ENCODE assay signal across 11 cellular contexts in genomic region chr2:196113061-196113974, GRCh38. TPM values are rescaled to one million over a fixed set of nuclear protein-coding genes. Genes with fewer than 3 reads are reported as not detected.
DNase-seq lines count a peak whose midpoint lies in the region.
"Had no signal": no experiment of that assay in that cellular context is flagged by ENCODE, and none has a peak within 500 bp of the region (broad histone marks: within the 10 kb centered on the region; RNA-seq: fewer than 3 reads in every experiment).

No MANE protein-coding gene starts in this region.

- peak overlapping the region; percentile 3; the same call in 1 of the 2 replicates for H3K4me3 ChIP-seq in SJSA1
- H3K4me3 ChIP-seq: left lung had no signal

- H3K4me1 ChIP-seq in SJSA1 (replicated peaks): peaks cover 25% of the 10 kb centered on the region
- H3K4me1 ChIP-seq: left lung had no signal

- H3K27ac ChIP-seq in SJSA1: peak overlapping the region; percentile 97
- H3K27ac ChIP-seq: left lung had no signal

- DNase-seq in Ammon's horn (ENCODE audit: low spot score) (peak; percentile 72), SJSA1 (ENCODE audit: low read depth in 1 of 2, low spot score in 2 of 2) (peak in 1 of 2 experiments; percentile 76), fibroblast of peridontal ligament (ENCODE audit: extremely low read depth) (peak; percentile 94), occipital lobe (lab: John Stamatoyannopoulos, UW) (peak; percentile 3), RKO (ENCODE audit: low spot score) (no peak), NK-92 (lab: John Stamatoyannopoulos, UW; ENCODE audit: unreplicated experiment) (no peak)
- DNase-seq in stimulated activated CD4-positive, alpha-beta T cell treated with anti-CD3 and anti-CD28 coated beads, Interleukin-4, amount 100 ng/mL, for 1 hour: no peak
- no peak for DNase-seq in activated effector memory CD4-positive, alpha-beta T cell treated with Interleukin-2 at 50 U/mL for 16 hours
- DNase-seq: activated gamma-delta T cell, DMS 273 treated with DMSO at 0.1 percent for 48 hours, left lung had no signal

- H3K27me3 ChIP-seq in SJSA1 (replicated peaks): no peaks in the 10 kb centered on the region
- H3K27me3 ChIP-seq: left lung had no signal

- H3K36me3 ChIP-seq in SJSA1: no peaks in the 10 kb centered on the region
- H3K36me3 ChIP-seq: left lung had no signal

- no peaks in the 10 kb centered on the region for H3K9me3 ChIP-seq in SJSA1 (replicated peaks)
- H3K9me3 ChIP-seq: left lung had no signal

RNA-seq across cellular contexts. Expression of gene DNAH7, which starts 44.7 kb away (rescaled TPM):
- total RNA-seq in SJSA1 (2014; rRNA removed; shearing (Covaris generic)): under 0.01 TPM in 1 of 2 replicates, not detected in the other
- total RNA-seq in occipital lobe: 16.5 TPM

RNA-seq across cellular contexts. Expression of gene STK17B, which starts 58.1 kb away (rescaled TPM):
- 41.5 and 52.3 TPM in 2 replicates for total RNA-seq in SJSA1 (2014; rRNA removed; shearing (Covaris generic))
- total RNA-seq in occipital lobe: 8.1 TPM

Comparison
In these comparisons a context has a peak if more than half of its experiments do, and no peak if none do; other contexts are left out.
1. DNase-seq: peak in Ammon's horn (single experiment), fibroblast of peridontal ligament (single experiment) and occipital lobe (single experiment); none in RKO (single experiment), stimulated activated CD4-positive, alpha-beta T cell treated with anti-CD3 and anti-CD28 coated beads, Interleukin-4, amount 100 ng/mL, for 1 hour (single experiment), activated effector memory CD4-positive, alpha-beta T cell treated with Interleukin-2 at 50 U/mL for 16 hours (single experiment) and NK-92 (single experiment).
2. RNA of gene DNAH7, which starts 44.7 kb away (total RNA-seq): 16.5 TPM in occipital lobe (single experiment); under 0.01 TPM in SJSA1; every median in the first group is over 10 times any median in the second.